Comparison of ENCODE assay signal across 23 cellular contexts in the genomic region with DNA sequence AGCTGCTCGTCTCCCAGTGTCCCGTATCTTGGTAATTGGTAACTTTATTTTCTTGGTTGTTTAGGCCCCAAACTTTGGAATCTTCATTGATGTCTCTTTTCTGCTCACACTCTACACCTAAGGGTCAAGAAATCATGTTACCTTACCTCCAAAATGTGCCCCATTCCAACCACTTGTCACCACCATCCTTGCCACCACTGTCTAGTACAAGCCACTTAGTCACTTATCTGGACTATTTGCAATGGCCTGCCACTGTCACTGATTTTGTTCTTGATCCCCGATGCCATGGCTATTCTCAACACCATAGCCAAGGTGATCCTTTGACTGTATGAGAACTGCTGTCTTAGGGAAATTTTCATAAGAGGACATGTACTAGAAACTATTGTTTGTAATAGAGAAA. TPM values are rescaled to one million over a fixed set of nuclear protein-coding genes. Genes with fewer than 3 reads are reported as not detected.
DNase-seq lines count a peak whose midpoint lies in the region; ATAC-seq and TF ChIP-seq lines count a peak whose summit lies in the region.
"Had no signal": no experiment of that assay in that cellular context is flagged by ENCODE, and none has a peak within 500 bp of the region (broad histone marks: within the 10 kb centered on the region; RNA-seq: fewer than 3 reads in every experiment).

No MANE protein-coding gene starts in this region.

- peak overlapping the region; percentile 100; the same call in 1 of the 2 replicates for H3K27ac ChIP-seq in VCaP
- H3K27ac ChIP-seq: BLaER1 had no signal

- TF ChIP-seq CTCF in VCaP (conservative IDR thresholded peaks at IDR 0.05), result no peak

- DNase-seq in left ventricle myocardium superior, result no peak
- no peak for DNase-seq in left cardiac atrium
- DNase-seq in NCI-H1436 (lab: John Stamatoyannopoulos, UW), result no peak
- DNase-seq: 8988T; ACHN; BE2C; C1 segment of cervical spinal cord; CD4-positive, alpha-beta memory T cell; CD4-positive, CD25-positive, alpha-beta regulatory T cell; CD8-positive, alpha-beta memory T cell; COR-L47; DMS 273 treated with DMSO at 0.1 percent for 48 hours; DMS153; DMS53; DMS79; DND-41; EL; GDM1 had no signal

- ATAC-seq in left ventricle myocardium superior (peak; percentile 51), left cardiac atrium (no peak), GM18858 (IDR thresholded peaks at IDR 0.05; ENCODE audit: unreplicated experiment) (no peak)
- ATAC-seq: GM12878 had no signal

- intact Hi-C loops in left ventricle myocardium superior (cut with micrococcal nuclease), result loop anchor here (10.0 kb wide), 1 partner anchor 432 kb away; a partner anchor contains a TSS
- intact Hi-C loops in left cardiac atrium (cut with DNase I), result no loop called here

RNA-seq across cellular contexts. Expression of a gene that starts 46.0 kb away (rescaled TPM):
- total RNA-seq in left ventricle myocardium superior (not detected), left cardiac atrium (under 1 TPM in 1 of 2 donors, not detected in 1; 0.26 TPM)
- total RNA-seq: CD4-positive, alpha-beta memory T cell; CD8-positive, alpha-beta memory T cell; Daoy; GM12878 had no signal
